Comparison of ENCODE assay signal across 1 cellular context in genomic region chr22:44975444-44976262, GRCh38.
TF ChIP-seq lines count a peak whose summit lies in the region.

No MANE protein-coding gene starts in this region.

TF ChIP-seq in A549, 52 proteins besides CTCF, POLR2A, EP300 and RAD21 (continued from another document):
- TF ChIP-seq CEBPB (IDR thresholded peaks at IDR 0.05), result no peak
- no peak for TF ChIP-seq CHD4 (IDR thresholded peaks at IDR 0.05; ENCODE audit: borderline replicate concordance)
- no peak for TF ChIP-seq KDM1A (IDR thresholded peaks at IDR 0.05; ENCODE audit: low read depth)
- TF ChIP-seq REST (IDR thresholded peaks at IDR 0.05), result peak; percentile 99
- TF ChIP-seq FOSL2 (IDR thresholded peaks at IDR 0.05), result no peak
- TF ChIP-seq FOSL2 (CRISPR knock-in tag; IDR thresholded peaks at IDR 0.05), result no peak
- no peak for TF ChIP-seq CBX8 (IDR thresholded peaks at IDR 0.05)
- no peak for TF ChIP-seq MAZ (IDR thresholded peaks at IDR 0.05; ENCODE audit: borderline replicate concordance, low read depth, low read length)
- TF ChIP-seq SREBF2 (IDR thresholded peaks at IDR 0.05), result no peak
- no peak for TF ChIP-seq ZSCAN20 (CRISPR knock-in tag; IDR thresholded peaks at IDR 0.05)
